In the genomic region with DNA sequence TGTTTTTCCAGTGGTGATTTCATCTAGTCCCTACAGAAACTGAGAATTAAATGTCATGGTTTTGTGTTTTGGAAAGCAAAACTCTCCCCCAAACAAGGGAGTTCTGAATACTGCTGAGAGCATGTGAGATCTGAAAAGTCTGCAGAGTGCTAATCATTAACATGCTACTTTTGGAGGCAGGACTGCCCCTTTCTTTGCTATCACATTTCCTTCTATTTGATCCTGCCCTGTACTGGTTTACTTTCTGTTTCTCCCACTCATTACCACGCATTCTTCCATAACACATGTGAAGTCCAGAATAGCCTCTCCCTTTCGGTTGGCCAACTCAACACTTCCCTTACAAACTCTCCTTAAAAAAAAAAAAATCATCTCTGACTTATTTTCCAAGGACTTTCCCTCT, we compare ENCODE assay signal across 9 cellular contexts.
DNase-seq lines count a peak whose midpoint lies in the region; ATAC-seq and TF ChIP-seq lines count a peak whose summit lies in the region.
"Had no signal": no experiment of that assay in that cellular context is flagged by ENCODE, and none has a peak within 500 bp of the region (broad histone marks: within the 10 kb centered on the region; RNA-seq: fewer than 3 reads in every experiment).

No MANE protein-coding gene starts in this region.

- H3K27ac Mint-ChIP-seq in CD14-positive monocyte, result peak overlapping the region in 1 of 7 donors; percentile 13

- POLR2A ChIA-PET in HEK293 (lab: Yijun Ruan, JAX), result no interaction called here

- H3K9me3 Mint-ChIP-seq in CD14-positive monocyte, result no peaks in the 10 kb centered on the region

- H3K4me3 Mint-ChIP-seq in CD14-positive monocyte, result peak overlapping the region in 1 of 2 donors; percentile 32

- H3K4me1 ChIP-seq in HEK293 (ENCODE audit: control insufficient read depth, insufficient read depth, low read length), result peaks cover 13% of the 10 kb centered on the region

- TF ChIP-seq CTCF in HEK293 (tag by site-specific recombination; IDR thresholded peaks at IDR 0.05) (no peak), CD14-positive monocyte (IDR thresholded peaks at IDR 0.05) (no peak)

- H3K36me3 ChIP-seq in HEK293 (ENCODE audit: control insufficient read depth in 2 of 2, insufficient read depth in 1 of 2, low read length in 2 of 2), result no peaks in the 10 kb centered on the region
- H3K36me3 ChIP-seq: neutrophil had no signal

- no peaks in the 10 kb centered on the region for H3K9me3 ChIP-seq in HEK293 (ENCODE audit: control insufficient read depth, insufficient read depth, low read depth, low read length)
- H3K9me3 ChIP-seq: neutrophil had no signal

- peaks cover 16% of the 10 kb centered on the region for H3K4me1 Mint-ChIP-seq in CD14-positive monocyte

- H3K27ac ChIP-seq in HEK293 (ENCODE audit: extremely low read depth, low read depth, low read length), result no peak overlapping the region
- H3K27ac ChIP-seq: neutrophil had no signal

- peak; percentile 83 for ATAC-seq in sciatic nerve

- no peak overlapping the region for H3K4me3 ChIP-seq in HEK293 (ENCODE audit: low read depth, low read length)

- no peaks in the 10 kb centered on the region for H3K36me3 Mint-ChIP-seq in CD14-positive monocyte

- peaks cover 1 to 9% (median 3%) of the 10 kb centered on the region in 3 donors for H3K27me3 Mint-ChIP-seq in CD14-positive monocyte (ENCODE audit: low read depth in 3 of 3)

- intact Hi-C loops in sciatic nerve (cut with DNase I), result no loop called here
- intact Hi-C loops in CD14-positive monocyte (cut with micrococcal nuclease), result no loop called here

- CTCF ChIA-PET in HEK293 (lab: Yijun Ruan, JAX), result no interaction called here

- peak; percentile 69 for DNase-seq in GM03348 (ENCODE audit: low spot score)
- peak; percentile 6 for DNase-seq in NCI-H2196 treated with DMSO at 0.1 percent for 48 hours (lab: John Stamatoyannopoulos, UW; ENCODE audit: unreplicated experiment)
- DNase-seq in fibroblast of gingiva (ENCODE audit: low read depth), result peak; percentile 86
- DNase-seq in sciatic nerve (ENCODE audit: low spot score), result no peak
- DNase-seq in CD14-positive monocyte (ENCODE audit: low spot score), result no peak
- DNase-seq in NCI-H1694 (lab: John Stamatoyannopoulos, UW), result no peak
- DNase-seq in NCI-H1436 (lab: John Stamatoyannopoulos, UW), result no peak

TF ChIP-seq in HEK293, 187 proteins besides CTCF, POLR2A, EP300 and RAD21 (continues in another document):
- no peak for TF ChIP-seq ZNF324 (tag by site-specific recombination; IDR thresholded peaks at IDR 0.05)
- TF ChIP-seq ZNF510 (tag by site-specific recombination; IDR thresholded peaks at IDR 0.05; ENCODE audit: insufficient replicate concordance), result no peak
- TF ChIP-seq, protein P1, sequence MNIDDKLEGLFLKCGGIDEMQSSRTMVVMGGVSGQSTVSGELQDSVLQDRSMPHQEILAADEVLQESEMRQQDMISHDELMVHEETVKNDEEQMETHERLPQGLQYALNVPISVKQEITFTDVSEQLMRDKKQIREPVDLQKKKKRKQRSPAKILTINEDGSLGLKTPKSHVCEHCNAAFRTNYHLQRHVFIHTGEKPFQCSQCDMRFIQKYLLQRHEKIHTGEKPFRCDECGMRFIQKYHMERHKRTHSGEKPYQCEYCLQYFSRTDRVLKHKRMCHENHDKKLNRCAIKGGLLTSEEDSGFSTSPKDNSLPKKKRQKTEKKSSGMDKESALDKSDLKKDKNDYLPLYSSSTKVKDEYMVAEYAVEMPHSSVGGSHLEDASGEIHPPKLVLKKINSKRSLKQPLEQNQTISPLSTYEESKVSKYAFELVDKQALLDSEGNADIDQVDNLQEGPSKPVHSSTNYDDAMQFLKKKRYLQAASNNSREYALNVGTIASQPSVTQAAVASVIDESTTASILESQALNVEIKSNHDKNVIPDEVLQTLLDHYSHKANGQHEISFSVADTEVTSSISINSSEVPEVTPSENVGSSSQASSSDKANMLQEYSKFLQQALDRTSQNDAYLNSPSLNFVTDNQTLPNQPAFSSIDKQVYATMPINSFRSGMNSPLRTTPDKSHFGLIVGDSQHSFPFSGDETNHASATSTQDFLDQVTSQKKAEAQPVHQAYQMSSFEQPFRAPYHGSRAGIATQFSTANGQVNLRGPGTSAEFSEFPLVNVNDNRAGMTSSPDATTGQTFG (tag by site-specific recombination; IDR thresholded peaks at IDR 0.05; ENCODE audit: borderline replicate concordance), result no peak
- TF ChIP-seq, protein P2, sequence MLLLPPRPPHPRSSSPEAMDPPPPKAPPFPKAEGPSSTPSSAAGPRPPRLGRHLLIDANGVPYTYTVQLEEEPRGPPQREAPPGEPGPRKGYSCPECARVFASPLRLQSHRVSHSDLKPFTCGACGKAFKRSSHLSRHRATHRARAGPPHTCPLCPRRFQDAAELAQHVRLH (tag by site-specific recombination; IDR thresholded peaks at IDR 0.05), result no peak
- TF ChIP-seq, protein P3, sequence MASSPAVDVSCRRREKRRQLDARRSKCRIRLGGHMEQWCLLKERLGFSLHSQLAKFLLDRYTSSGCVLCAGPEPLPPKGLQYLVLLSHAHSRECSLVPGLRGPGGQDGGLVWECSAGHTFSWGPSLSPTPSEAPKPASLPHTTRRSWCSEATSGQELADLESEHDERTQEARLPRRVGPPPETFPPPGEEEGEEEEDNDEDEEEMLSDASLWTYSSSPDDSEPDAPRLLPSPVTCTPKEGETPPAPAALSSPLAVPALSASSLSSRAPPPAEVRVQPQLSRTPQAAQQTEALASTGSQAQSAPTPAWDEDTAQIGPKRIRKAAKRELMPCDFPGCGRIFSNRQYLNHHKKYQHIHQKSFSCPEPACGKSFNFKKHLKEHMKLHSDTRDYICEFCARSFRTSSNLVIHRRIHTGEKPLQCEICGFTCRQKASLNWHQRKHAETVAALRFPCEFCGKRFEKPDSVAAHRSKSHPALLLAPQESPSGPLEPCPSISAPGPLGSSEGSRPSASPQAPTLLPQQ (tag by site-specific recombination; IDR thresholded peaks at IDR 0.05), result no peak
- TF ChIP-seq ZBTB48 (tag by site-specific recombination; IDR thresholded peaks at IDR 0.05), result no peak
- TF ChIP-seq ZFHX2 (tag by site-specific recombination; conservative IDR thresholded peaks at IDR 0.05), result peak; percentile 69
- TF ChIP-seq, protein P4, sequence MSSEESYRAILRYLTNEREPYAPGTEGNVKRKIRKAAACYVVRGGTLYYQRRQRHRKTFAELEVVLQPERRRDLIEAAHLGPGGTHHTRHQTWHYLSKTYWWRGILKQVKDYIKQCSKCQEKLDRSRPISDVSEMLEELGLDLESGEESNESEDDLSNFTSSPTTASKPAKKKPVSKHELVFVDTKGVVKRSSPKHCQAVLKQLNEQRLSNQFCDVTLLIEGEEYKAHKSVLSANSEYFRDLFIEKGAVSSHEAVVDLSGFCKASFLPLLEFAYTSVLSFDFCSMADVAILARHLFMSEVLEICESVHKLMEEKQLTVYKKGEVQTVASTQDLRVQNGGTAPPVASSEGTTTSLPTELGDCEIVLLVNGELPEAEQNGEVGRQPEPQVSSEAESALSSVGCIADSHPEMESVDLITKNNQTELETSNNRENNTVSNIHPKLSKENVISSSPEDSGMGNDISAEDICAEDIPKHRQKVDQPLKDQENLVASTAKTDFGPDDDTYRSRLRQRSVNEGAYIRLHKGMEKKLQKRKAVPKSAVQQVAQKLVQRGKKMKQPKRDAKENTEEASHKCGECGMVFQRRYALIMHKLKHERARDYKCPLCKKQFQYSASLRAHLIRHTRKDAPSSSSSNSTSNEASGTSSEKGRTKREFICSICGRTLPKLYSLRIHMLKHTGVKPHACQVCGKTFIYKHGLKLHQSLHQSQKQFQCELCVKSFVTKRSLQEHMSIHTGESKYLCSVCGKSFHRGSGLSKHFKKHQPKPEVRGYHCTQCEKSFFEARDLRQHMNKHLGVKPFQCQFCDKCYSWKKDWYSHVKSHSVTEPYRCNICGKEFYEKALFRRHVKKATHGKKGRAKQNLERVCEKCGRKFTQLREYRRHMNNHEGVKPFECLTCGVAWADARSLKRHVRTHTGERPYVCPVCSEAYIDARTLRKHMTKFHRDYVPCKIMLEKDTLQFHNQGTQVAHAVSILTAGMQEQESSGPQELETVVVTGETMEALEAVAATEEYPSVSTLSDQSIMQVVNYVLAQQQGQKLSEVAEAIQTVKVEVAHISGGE (tag by site-specific recombination; conservative IDR thresholded peaks at IDR 0.05; ENCODE audit: low read depth), result no peak
- peak; percentile 97 for TF ChIP-seq ZNF600 (tag by site-specific recombination; IDR thresholded peaks at IDR 0.05)
- TF ChIP-seq ZNF416 (tag by site-specific recombination; IDR thresholded peaks at IDR 0.05), result no peak
- TF ChIP-seq, protein P5, sequence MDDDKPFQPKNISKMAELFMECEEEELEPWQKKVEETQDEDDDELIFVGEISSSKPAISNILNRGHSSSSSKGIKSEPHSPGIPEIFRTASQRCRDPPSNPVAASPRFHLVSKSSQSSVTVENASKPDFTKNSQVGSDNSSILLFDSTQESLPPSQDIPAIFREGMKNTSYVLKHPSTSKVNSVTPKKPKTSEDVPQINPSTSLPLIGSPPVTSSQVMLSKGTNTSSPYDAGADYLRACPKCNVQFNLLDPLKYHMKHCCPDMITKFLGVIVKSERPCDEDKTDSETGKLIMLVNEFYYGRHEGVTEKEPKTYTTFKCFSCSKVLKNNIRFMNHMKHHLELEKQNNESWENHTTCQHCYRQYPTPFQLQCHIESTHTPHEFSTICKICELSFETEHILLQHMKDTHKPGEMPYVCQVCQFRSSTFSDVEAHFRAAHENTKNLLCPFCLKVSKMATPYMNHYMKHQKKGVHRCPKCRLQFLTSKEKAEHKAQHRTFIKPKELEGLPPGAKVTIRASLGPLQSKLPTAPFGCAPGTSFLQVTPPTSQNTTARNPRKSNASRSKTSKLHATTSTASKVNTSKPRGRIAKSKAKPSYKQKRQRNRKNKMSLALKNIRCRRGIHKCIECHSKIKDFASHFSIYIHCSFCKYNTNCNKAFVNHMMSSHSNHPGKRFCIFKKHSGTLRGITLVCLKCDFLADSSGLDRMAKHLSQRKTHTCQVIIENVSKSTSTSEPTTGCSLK (tag by site-specific recombination; IDR thresholded peaks at IDR 0.05), result no peak
- TF ChIP-seq ZNF610 (tag by site-specific recombination; IDR thresholded peaks at IDR 0.05; ENCODE audit: borderline replicate concordance), result no peak
- no peak for TF ChIP-seq MEIS1 (CRISPR knock-in tag; IDR thresholded peaks at IDR 0.05; ENCODE audit: borderline replicate concordance)
- no peak for TF ChIP-seq ZNF174 (tag by site-specific recombination; IDR thresholded peaks at IDR 0.05)

Comparison
In these comparisons a context has a peak if more than half of its experiments do, and no peak if none do; other contexts are left out.
1. DNase-seq: peak in GM03348 (single experiment), NCI-H2196 treated with DMSO at 0.1 percent for 48 hours (single experiment) and fibroblast of gingiva (single experiment); none in sciatic nerve (single experiment), CD14-positive monocyte (single experiment), NCI-H1694 (single experiment) and NCI-H1436 (single experiment).